8 cellular contexts compared by ENCODE assay signal in the genomic region with DNA sequence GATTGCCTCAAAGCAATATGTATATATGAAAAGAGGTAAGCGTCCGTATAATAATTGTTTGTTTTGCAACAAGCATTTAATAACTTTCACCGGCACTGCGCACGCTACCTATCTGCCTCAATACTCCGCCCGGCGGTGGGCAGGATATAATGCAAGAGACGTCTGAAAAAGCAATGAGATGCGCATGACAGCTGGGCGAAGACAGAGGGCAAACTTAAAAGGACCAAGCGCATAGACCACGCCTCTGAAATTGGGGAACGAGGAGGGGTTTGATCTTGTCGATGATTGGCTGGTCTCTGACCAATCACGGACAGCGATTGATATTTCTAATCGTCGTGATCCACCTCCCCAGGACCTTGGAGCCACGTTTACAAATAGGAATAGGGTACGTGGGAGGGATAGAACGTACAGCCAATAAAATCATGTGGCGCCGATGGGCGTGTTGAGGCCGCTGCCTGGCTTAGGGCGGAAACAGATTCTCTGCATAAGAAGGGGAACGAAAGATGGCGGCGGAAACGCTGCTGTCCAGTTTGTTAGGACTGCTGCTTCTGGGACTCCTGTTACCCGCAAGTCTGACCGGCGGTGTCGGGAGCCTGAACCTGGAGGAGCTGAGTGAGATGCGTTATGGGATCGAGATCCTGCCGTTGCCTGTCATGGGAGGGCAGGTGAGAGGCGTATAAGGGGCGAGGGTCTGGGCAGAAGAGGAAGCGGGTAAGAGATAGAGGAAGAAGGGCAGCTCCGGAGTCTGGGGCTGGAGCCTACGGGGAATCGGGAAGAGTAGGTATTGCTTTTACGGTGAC. TPM values are rescaled to one million over a fixed set of nuclear protein-coding genes. Genes with fewer than 3 reads are reported as not detected.
A peak's percentile ranks its signal among the peaks of the same experiment; 100 is the strongest.
DNase-seq lines count a peak whose midpoint lies in the region; ATAC-seq and FAIRE-seq lines count a peak whose summit lies in the region.

A gene with protein sequence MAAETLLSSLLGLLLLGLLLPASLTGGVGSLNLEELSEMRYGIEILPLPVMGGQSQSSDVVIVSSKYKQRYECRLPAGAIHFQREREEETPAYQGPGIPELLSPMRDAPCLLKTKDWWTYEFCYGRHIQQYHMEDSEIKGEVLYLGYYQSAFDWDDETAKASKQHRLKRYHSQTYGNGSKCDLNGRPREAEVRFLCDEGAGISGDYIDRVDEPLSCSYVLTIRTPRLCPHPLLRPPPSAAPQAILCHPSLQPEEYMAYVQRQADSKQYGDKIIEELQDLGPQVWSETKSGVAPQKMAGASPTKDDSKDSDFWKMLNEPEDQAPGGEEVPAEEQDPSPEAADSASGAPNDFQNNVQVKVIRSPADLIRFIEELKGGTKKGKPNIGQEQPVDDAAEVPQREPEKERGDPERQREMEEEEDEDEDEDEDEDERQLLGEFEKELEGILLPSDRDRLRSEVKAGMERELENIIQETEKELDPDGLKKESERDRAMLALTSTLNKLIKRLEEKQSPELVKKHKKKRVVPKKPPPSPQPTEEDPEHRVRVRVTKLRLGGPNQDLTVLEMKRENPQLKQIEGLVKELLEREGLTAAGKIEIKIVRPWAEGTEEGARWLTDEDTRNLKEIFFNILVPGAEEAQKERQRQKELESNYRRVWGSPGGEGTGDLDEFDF (plus strand): TSS at position 474 of the 800 bp plus-strand sequence. CDS start 30 bp downstream, at position 504.

- peak within 1 kb of the TSS; percentile 85 for H3K4me3 ChIP-seq in mesodermal cell (ENCODE audit: extremely low read depth, insufficient read depth, low read length, poor library complexity, severe bottlenecking)

- peaks cover 3% of the 10 kb centered on the region for H3K4me1 Mint-ChIP-seq in activated CD8-positive, alpha-beta memory T cell treated with anti-CD3 and anti-CD28 coated beads, Interleukin-2, amount 10 ng/mL, durations not matched to agents 7 days and 5 days

- no peak within 1 kb of the TSS for H3K4me3 Mint-ChIP-seq in activated CD8-positive, alpha-beta memory T cell treated with anti-CD3 and anti-CD28 coated beads, Interleukin-2, amount 10 ng/mL, durations not matched to agents 7 days and 5 days

- peak; percentile 93 for DNase-seq in D341Med (ENCODE audit: low spot score)
- peak; percentile 7 to 99 (median 96) for DNase-seq in HUDEP-2 (lab: John Stamatoyannopoulos, UW; ENCODE audit: unreplicated experiment in 76 of 76)
- peak; percentile 100 for DNase-seq in NOMO-1 treated with dmso at 0.1 percent for 144 hours (lab: John Stamatoyannopoulos, UW; ENCODE audit: unreplicated experiment)
- peak; percentile 99 for DNase-seq in activated CD8-positive, alpha-beta memory T cell treated with anti-CD3 and anti-CD28 coated beads, Interleukin-2, amount 10 ng/mL, durations not matched to agents 7 days and 5 days
- peak; percentile 80 to 98 for DNase-seq in stimulated activated CD8-positive, alpha-beta memory T cell treated with anti-CD3 and anti-CD28 coated beads, Interleukin-15, amount 100 ng/mL, for 4 hours (ENCODE audit: low read depth in 2 of 2)

- WGBS in mesodermal cell (ENCODE audit: insufficient coverage in 2 of 2), 2 experiments = 0% methylated on average over 32 to 34 of the region's 45 CpGs

- H3K27ac Mint-ChIP-seq in activated CD8-positive, alpha-beta memory T cell treated with anti-CD3 and anti-CD28 coated beads, Interleukin-2, amount 10 ng/mL, durations not matched to agents 7 days and 5 days = no peak within 1 kb of the TSS

- H3K36me3 Mint-ChIP-seq in activated CD8-positive, alpha-beta memory T cell treated with anti-CD3 and anti-CD28 coated beads, Interleukin-2, amount 10 ng/mL, durations not matched to agents 7 days and 5 days = peaks cover 25% of the 10 kb centered on the region

- peak within 1 kb of the TSS; percentile 79 for H3K27ac ChIP-seq in mesodermal cell (ENCODE audit: low read depth, low read length, severe bottlenecking)

- peaks cover 22% of the 10 kb centered on the region for H3K36me3 ChIP-seq in mesodermal cell (ENCODE audit: control insufficient read depth, insufficient read depth, low read length)

- peak; percentile 100 for FAIRE-seq in endometrium (lab: Jason Lieb, UNC)

- no peaks in the 10 kb centered on the region for H3K9me3 Mint-ChIP-seq in activated CD8-positive, alpha-beta memory T cell treated with anti-CD3 and anti-CD28 coated beads, Interleukin-2, amount 10 ng/mL, durations not matched to agents 7 days and 5 days (ENCODE audit: low read depth)

- H3K4me1 ChIP-seq in mesodermal cell (ENCODE audit: control insufficient read depth, insufficient read depth, low read length, poor library complexity, severe bottlenecking) = no peaks in the 10 kb centered on the region

- H3K27me3 Mint-ChIP-seq in activated CD8-positive, alpha-beta memory T cell treated with anti-CD3 and anti-CD28 coated beads, Interleukin-2, amount 10 ng/mL, durations not matched to agents 7 days and 5 days = peaks cover 15% of the 10 kb centered on the region

- CTCF ChIA-PET in activated CD8-positive, alpha-beta memory T cell treated with anti-CD3 and anti-CD28 coated beads, Interleukin-2, amount 10 ng/mL, durations not matched to agents 7 days and 5 days (lab: Charles Lee) = interaction anchor here (0.9 to 3.4 kb wide), 12 partner anchors 9 to 238 kb away, joined by 3 to 29 read pairs (median 4); a partner anchor contains a TSS

- peaks cover 5% of the 10 kb centered on the region for H3K9me3 ChIP-seq in mesodermal cell (ENCODE audit: control insufficient read depth, low read length)

- peak; percentile 97 for ATAC-seq in GM21381 (IDR thresholded peaks at IDR 0.05; ENCODE audit: unreplicated experiment)
- ATAC-seq in activated CD8-positive, alpha-beta memory T cell treated with anti-CD3 and anti-CD28 coated beads, Interleukin-2, amount 10 ng/mL, durations not matched to agents 7 days and 5 days = peak; percentile 99

RNA-seq across cellular contexts. Expression of the gene that starts here (rescaled TPM):
- 100 to 1,000 TPM; 117 to 123 TPM for total RNA-seq in activated CD8-positive, alpha-beta memory T cell treated with anti-CD3 and anti-CD28 coated beads, Interleukin-2, amount 10 ng/mL, durations not matched to agents 7 days and 5 days
- polyA plus RNA-seq in mesodermal cell (2013, experiment 1 of 2) = 134 TPM
- 126 TPM for polyA plus RNA-seq in mesodermal cell (2013, experiment 2 of 2)

Comparison
In these comparisons a context has a peak if more than half of its experiments do, and no peak if none do; other contexts are left out.
1. Peak in every context shown above with its lines: DNase-seq, ATAC-seq, H3K4me3 ChIP-seq and H3K27ac ChIP-seq.